8 cellular contexts compared by ENCODE assay signal in genomic region chr18:35343936-35344735, GRCh38. TPM values are rescaled to one million over a fixed set of nuclear protein-coding genes. Genes with fewer than 3 reads are reported as not detected.
DNase-seq lines count a peak whose midpoint lies in the region; ATAC-seq and TF ChIP-seq lines count a peak whose summit lies in the region.

ZNF24 (minus strand) TSS chr18:35344420; CDS start chr18:35340650, 3,770 bp downstream.

- H3K36me3 ChIP-seq in GM06990 (ENCODE audit: control insufficient read depth, insufficient read depth, low read length): peaks cover 9% of the 10 kb centered on the region

- H3K4me3 Mint-ChIP-seq in activated naive CD4-positive, alpha-beta T cell treated with anti-CD3 and anti-CD28 coated beads, Interleukin-2, amount 50 U/mL, for 24 hours: peak within 1 kb of the TSS; percentile 98

- no peaks in the 10 kb centered on the region for H3K27me3 ChIP-seq in GM06990 (replicated peaks; ENCODE audit: control insufficient read depth, insufficient read depth, low read length)

- H3K27ac Mint-ChIP-seq in activated naive CD4-positive, alpha-beta T cell treated with anti-CD3 and anti-CD28 coated beads, Interleukin-2, amount 50 U/mL, for 24 hours: peak within 1 kb of the TSS; percentile 97

- peak within 1 kb of the TSS; percentile 92 for H3K4me3 ChIP-seq in GM06990 (replicated peaks; ENCODE audit: low read depth, low read length)

- peak within 1 kb of the TSS; percentile 100 for H3K27ac ChIP-seq in temporal lobe (ENCODE audit: low read depth, low read length)

- peak; percentile 94 for DNase-seq in GM06990 (ENCODE audit: extremely low read depth, insufficient read length)
- DNase-seq in NCI-H1092 (lab: John Stamatoyannopoulos, UW): peak; percentile 97
- DNase-seq in globus pallidus (ENCODE audit: low spot score): peak; percentile 98
- DNase-seq in occipital lobe (lab: John Stamatoyannopoulos, UW): peak; percentile 91

- H3K36me3 Mint-ChIP-seq in activated naive CD4-positive, alpha-beta T cell treated with anti-CD3 and anti-CD28 coated beads, Interleukin-2, amount 50 U/mL, for 24 hours: peaks cover 11% of the 10 kb centered on the region

- ATAC-seq in HG02588 (IDR thresholded peaks at IDR 0.05; ENCODE audit: unreplicated experiment) (peak; percentile 94), SK-N-SH treated with all-trans-retinoic acid at 6 μM for 48 hours (peak; percentile 96)

- TF ChIP-seq CTCF in GM06990 (IDR thresholded peaks at IDR 0.05; ENCODE audit: insufficient read depth, low read length, poor library complexity, severe bottlenecking): no peak

- no peaks in the 10 kb centered on the region for H3K9me3 Mint-ChIP-seq in activated naive CD4-positive, alpha-beta T cell treated with anti-CD3 and anti-CD28 coated beads, Interleukin-2, amount 50 U/mL, for 24 hours

- no peaks in the 10 kb centered on the region for H3K27me3 Mint-ChIP-seq in activated naive CD4-positive, alpha-beta T cell treated with anti-CD3 and anti-CD28 coated beads, Interleukin-2, amount 50 U/mL, for 24 hours

- H3K4me1 Mint-ChIP-seq in activated naive CD4-positive, alpha-beta T cell treated with anti-CD3 and anti-CD28 coated beads, Interleukin-2, amount 50 U/mL, for 24 hours: peaks cover 50% of the 10 kb centered on the region

TF ChIP-seq in SK-N-SH treated with all-trans-retinoic acid at 6 μM for 48 hours, 23 proteins besides CTCF, POLR2A, EP300 and RAD21:
- TF ChIP-seq ESRRG (CRISPR knock-in tag; IDR thresholded peaks at IDR 0.05) (0 out of 2 replicates have a peak, but pooled peaks have one; percentile 8), CREB5 (CRISPR knock-in tag; IDR thresholded peaks at IDR 0.05; ENCODE audit: low read depth) (0 out of 2 replicates have a peak, but pooled peaks have one; percentile 6), ARNTL (CRISPR knock-in tag; IDR thresholded peaks at IDR 0.05; ENCODE audit: borderline replicate concordance, low read depth) (no peak), CSRNP3 (CRISPR knock-in tag; IDR thresholded peaks at IDR 0.05) (0 out of 2 replicates have a peak, but pooled peaks have one; percentile 34)

RNA-seq across cellular contexts. Expression of gene ZNF24, which starts in this region (rescaled TPM):
- total RNA-seq in occipital lobe (115 TPM), temporal lobe (66.6 TPM)

Comparison
In these comparisons a context has a peak if more than half of its experiments do, and no peak if none do; other contexts are left out.
1. Peak in every context shown above with its lines: DNase-seq, ATAC-seq, H3K4me3 ChIP-seq and H3K27ac ChIP-seq.